24 cellular contexts compared by ENCODE assay signal in genomic region chr11:2217211-2218081, GRCh38. TPM values are rescaled to one million over a fixed set of nuclear protein-coding genes. Genes with fewer than 3 reads are reported as not detected.
DNase-seq lines count a peak whose midpoint lies in the region; ATAC-seq, FAIRE-seq and TF ChIP-seq lines count a peak whose summit lies in the region.
"Had no signal": no experiment of that assay in that cellular context is flagged by ENCODE, and none has a peak within 500 bp of the region (broad histone marks: within the 10 kb centered on the region; RNA-seq: fewer than 3 reads in every experiment).

No MANE protein-coding gene starts in this region.

- peaks cover 9% of the 10 kb centered on the region for H3K4me1 Mint-ChIP-seq in activated CD8-positive, alpha-beta memory T cell treated with anti-CD3 and anti-CD28 coated beads, Interleukin-2, amount 10 ng/mL, durations not matched to agents 7 days and 5 days

- no peaks in the 10 kb centered on the region for H3K27me3 ChIP-seq in small intestine (ENCODE audit: control insufficient read depth in 2 of 2, insufficient read depth in 2 of 2, low read length in 2 of 2)
- H3K27me3 ChIP-seq: adrenal gland, uterus had no signal

- POLR2A ChIA-PET in RWPE1 (lab: Yijun Ruan, JAX; ENCODE audit: low non-redundant PET), result no interaction called here

- no peaks in the 10 kb centered on the region for H3K9me3 Mint-ChIP-seq in activated CD8-positive, alpha-beta memory T cell treated with anti-CD3 and anti-CD28 coated beads, Interleukin-2, amount 10 ng/mL, durations not matched to agents 7 days and 5 days (ENCODE audit: low read depth)

- H3K27me3 Mint-ChIP-seq in activated CD8-positive, alpha-beta memory T cell treated with anti-CD3 and anti-CD28 coated beads, Interleukin-2, amount 10 ng/mL, durations not matched to agents 7 days and 5 days, result peaks cover 9% of the 10 kb centered on the region

- no peak overlapping the region for H3K4me3 Mint-ChIP-seq in activated CD8-positive, alpha-beta memory T cell treated with anti-CD3 and anti-CD28 coated beads, Interleukin-2, amount 10 ng/mL, durations not matched to agents 7 days and 5 days
- H3K4me3 Mint-ChIP-seq: neural crest cell had no signal

- TF ChIP-seq CTCF in RWPE1 (conservative IDR thresholded peaks at IDR 0.05; ENCODE audit: low read depth), result no peak

- no peaks in the 10 kb centered on the region for H3K9me3 ChIP-seq in small intestine (ENCODE audit: control insufficient read depth, low read depth)
- H3K9me3 ChIP-seq: adrenal gland, gastrocnemius medialis, HAP-1, uterus had no signal

- CTCF ChIA-PET in activated CD8-positive, alpha-beta memory T cell treated with anti-CD3 and anti-CD28 coated beads, Interleukin-2, amount 10 ng/mL, durations not matched to agents 7 days and 5 days (lab: Charles Lee), result no interaction called here
- CTCF ChIA-PET in RWPE1 (lab: Yijun Ruan, JAX), result interaction anchor here (0.6 kb wide), 1 partner anchor 203 kb away, joined by 4 read pairs; no protein-coding TSS in a partner anchor

- DNase-seq in activated CD8-positive, alpha-beta memory T cell treated with anti-CD3 and anti-CD28 coated beads, Interleukin-2, amount 10 ng/mL, durations not matched to agents 7 days and 5 days, result peak; percentile 39
- DNase-seq in activated CD8-positive, alpha-beta memory T cell treated with anti-CD3 and anti-CD28 coated beads, Interleukin-2, amount 50 U/mL, for 4 hours, result no peak
- DNase-seq in RWPE1 (ENCODE audit: low spot score) (no peak), left kidney (ENCODE audit: low read depth, low spot score) (peak; percentile 56), small intestine (peak; percentile 49)
- DNase-seq: activated CD4-positive, CD25-positive, alpha-beta regulatory T cell; gastrocnemius medialis; NCI-H2029; NCI-H524; OCI-M1; stimulated activated naive CD4-positive, alpha-beta T cell; T-helper 1 cell had no signal

- no peaks in the 10 kb centered on the region for H3K36me3 Mint-ChIP-seq in activated CD8-positive, alpha-beta memory T cell treated with anti-CD3 and anti-CD28 coated beads, Interleukin-2, amount 10 ng/mL, durations not matched to agents 7 days and 5 days
- H3K36me3 Mint-ChIP-seq: CD4-positive, CD25-positive, alpha-beta regulatory T cell had no signal

- peaks cover 2 to 4% of the 10 kb centered on the region in 2 donors for H3K4me1 ChIP-seq in small intestine (ENCODE audit: control insufficient read depth in 2 of 2, insufficient read depth in 1 of 2, low read depth in 1 of 2, low read length in 1 of 2)
- H3K4me1 ChIP-seq: adrenal gland, gastrocnemius medialis, HAP-1, uterus had no signal

- WGBS in small intestine, 3 donors, result 18 to 56% (median 36%) methylated on average over 19 to 23 of the region's 23 CpGs

- H3K27ac Mint-ChIP-seq in activated CD8-positive, alpha-beta memory T cell treated with anti-CD3 and anti-CD28 coated beads, Interleukin-2, amount 10 ng/mL, durations not matched to agents 7 days and 5 days, result no peak overlapping the region

- no peaks in the 10 kb centered on the region for H3K36me3 ChIP-seq in small intestine (ENCODE audit: control insufficient read depth in 2 of 2, insufficient read depth in 2 of 2, low read length in 2 of 2)
- H3K36me3 ChIP-seq: adrenal gland, gastrocnemius medialis, HAP-1, uterus had no signal

- H3K27ac ChIP-seq in RWPE1, result peak overlapping the region; percentile 10; the same call in 1 of the 2 replicates
- no peak overlapping the region for H3K27ac ChIP-seq in small intestine (ENCODE audit: low read depth in 1 of 2, low read length in 1 of 2)
- H3K27ac ChIP-seq: adrenal gland, gastrocnemius medialis, uterus had no signal

- no peak overlapping the region for H3K4me3 ChIP-seq in small intestine (ENCODE audit: low read depth in 1 of 2, low read length in 2 of 2)
- H3K4me3 ChIP-seq: adrenal gland, gastrocnemius medialis, HAP-1, uterus had no signal

- FAIRE-seq in small intestine (lab: Jason Lieb, UNC), result no peak

- no peak for ATAC-seq in activated CD8-positive, alpha-beta memory T cell treated with anti-CD3 and anti-CD28 coated beads, Interleukin-2, amount 10 ng/mL, durations not matched to agents 7 days and 5 days
- ATAC-seq in HG03175 (IDR thresholded peaks at IDR 0.05; ENCODE audit: unreplicated experiment) (no peak), HG03439 (IDR thresholded peaks at IDR 0.05; ENCODE audit: unreplicated experiment) (no peak), GM21390 (IDR thresholded peaks at IDR 0.05; ENCODE audit: unreplicated experiment) (no peak)
- ATAC-seq: gastrocnemius medialis had no signal

RNA-seq across cellular contexts. Expression of gene TH, which starts 45.8 kb away (rescaled TPM):
- not detected for total RNA-seq in activated CD8-positive, alpha-beta memory T cell treated with anti-CD3 and anti-CD28 coated beads, Interleukin-2, amount 10 ng/mL, durations not matched to agents 7 days and 5 days
- polyA plus RNA-seq in small intestine, result 1 to 10 TPM in 1 of 3 donors, not detected in 2; 1.7 TPM
- total RNA-seq: A673; CD4-positive, CD25-positive, alpha-beta regulatory T cell; Daoy; gastrocnemius medialis; skeletal muscle tissue had no signal
- polyA plus RNA-seq: CD4-positive, CD25-positive, alpha-beta regulatory T cell had no signal

RNA-seq across cellular contexts. Expression of gene ASCL2, which starts 52.9 kb away (rescaled TPM):
- under 1 TPM; 0.12 to 0.15 TPM for total RNA-seq in activated CD8-positive, alpha-beta memory T cell treated with anti-CD3 and anti-CD28 coated beads, Interleukin-2, amount 10 ng/mL, durations not matched to agents 7 days and 5 days
- polyA plus RNA-seq in small intestine, result 10 to 100 TPM in 1 of 3 donors, 1 to 10 TPM in 1, under 1 TPM in 1; 0.89 to 16.4 (median 2.4) TPM
- total RNA-seq: A673, Daoy, gastrocnemius medialis, skeletal muscle tissue had no signal

RNA-seq across cellular contexts. Expression of gene INS, which starts 56.4 kb away (rescaled TPM):
- not detected for total RNA-seq in activated CD8-positive, alpha-beta memory T cell treated with anti-CD3 and anti-CD28 coated beads, Interleukin-2, amount 10 ng/mL, durations not matched to agents 7 days and 5 days
- polyA plus RNA-seq in small intestine, result 100 to 1,000 TPM in 1 of 3 donors, 10 to 100 TPM in 1, under 1 TPM in 1; 0.58 to 124 (median 60.8) TPM
- total RNA-seq: A673; CD4-positive, CD25-positive, alpha-beta regulatory T cell; cerebellum; Daoy; gastrocnemius medialis; neural crest cell; skeletal muscle tissue; uterus had no signal
- polyA plus RNA-seq: CD4-positive, CD25-positive, alpha-beta regulatory T cell had no signal

Comparison
In these comparisons a context has a peak if more than half of its experiments do, and no peak if none do; other contexts are left out.
1. DNase-seq: peak in activated CD8-positive, alpha-beta memory T cell treated with anti-CD3 and anti-CD28 coated beads, Interleukin-2, amount 10 ng/mL, durations not matched to agents 7 days and 5 days (single experiment), left kidney (single experiment) and small intestine (single experiment); none in activated CD8-positive, alpha-beta memory T cell treated with anti-CD3 and anti-CD28 coated beads, Interleukin-2, amount 50 U/mL, for 4 hours (single experiment) and RWPE1 (single experiment).